ENCODE assay signal across 9 cellular contexts in genomic region chr10:119896937-119897336, GRCh38. TPM values are rescaled to one million over a fixed set of nuclear protein-coding genes. Genes with fewer than 3 reads are reported as not detected.
DNase-seq lines count a peak whose midpoint lies in the region; ATAC-seq and TF ChIP-seq lines count a peak whose summit lies in the region.
"Had no signal": no experiment of that assay in that cellular context is flagged by ENCODE, and none has a peak within 500 bp of the region (broad histone marks: within the 10 kb centered on the region; RNA-seq: fewer than 3 reads in every experiment).

No MANE protein-coding gene starts in this region.

- no peaks in the 10 kb centered on the region for H3K27me3 Mint-ChIP-seq in activated naive CD8-positive, alpha-beta T cell
- no peaks in the 10 kb centered on the region for H3K27me3 Mint-ChIP-seq in activated naive CD8-positive, alpha-beta T cell treated with anti-CD3 and anti-CD28 coated beads, Interleukin-2, amount 50 U/mL, for 24 hours
- H3K27me3 Mint-ChIP-seq in memory B cell: no peaks in the 10 kb centered on the region
- H3K27me3 Mint-ChIP-seq: activated naive CD8-positive, alpha-beta T cell treated with anti-CD3 and anti-CD28 coated beads, Interleukin-2, amount 10 ng/mL, durations not matched to agents 7 days and 5 days had no signal

- H3K27me3 ChIP-seq in uterus: no peaks in the 10 kb centered on the region

- no peak for TF ChIP-seq CTCF in uterus (IDR thresholded peaks at IDR 0.05)

- no peak for DNase-seq in activated naive CD8-positive, alpha-beta T cell treated with anti-CD3 and anti-CD28 coated beads, Interleukin-2, amount 50 U/mL, for 24 hours
- DNase-seq in epithelial cell of prostate (ENCODE audit: low read depth, low spot score) (no peak), memory B cell (ENCODE audit: low spot score in 2 of 2) (no peak), uterus (peak; percentile 28 to 30), OCI-M1 (lab: John Stamatoyannopoulos, UW) (no peak)
- DNase-seq in activated naive CD4-positive, alpha-beta T cell (lab: John Stamatoyannopoulos, UW): no peak
- DNase-seq: activated naive CD8-positive, alpha-beta T cell treated with anti-CD3 and anti-CD28 coated beads, Interleukin-2, amount 10 ng/mL, durations not matched to agents 7 days and 5 days had no signal

- ATAC-seq in activated naive CD8-positive, alpha-beta T cell treated with anti-CD3 and anti-CD28 coated beads, Interleukin-2, amount 50 U/mL, for 24 hours: no peak
- ATAC-seq in memory B cell (ENCODE audit: low read depth): no peak
- no peak for ATAC-seq in GM19395 (IDR thresholded peaks at IDR 0.05; ENCODE audit: unreplicated experiment)

- H3K4me3 Mint-ChIP-seq in activated naive CD8-positive, alpha-beta T cell: peak overlapping the region; percentile 5
- no peak overlapping the region for H3K4me3 Mint-ChIP-seq in activated naive CD8-positive, alpha-beta T cell treated with anti-CD3 and anti-CD28 coated beads, Interleukin-2, amount 50 U/mL, for 24 hours
- H3K4me3 Mint-ChIP-seq in memory B cell: no peak overlapping the region
- H3K4me3 Mint-ChIP-seq: activated naive CD8-positive, alpha-beta T cell treated with anti-CD3 and anti-CD28 coated beads, Interleukin-2, amount 10 ng/mL, durations not matched to agents 7 days and 5 days had no signal

- H3K27ac Mint-ChIP-seq in activated naive CD8-positive, alpha-beta T cell: peak overlapping the region; percentile 41
- no peak overlapping the region for H3K27ac Mint-ChIP-seq in activated naive CD8-positive, alpha-beta T cell treated with anti-CD3 and anti-CD28 coated beads, Interleukin-2, amount 50 U/mL, for 24 hours
- H3K27ac Mint-ChIP-seq in memory B cell: peak overlapping the region; percentile 24
- H3K27ac Mint-ChIP-seq: activated naive CD8-positive, alpha-beta T cell treated with anti-CD3 and anti-CD28 coated beads, Interleukin-2, amount 10 ng/mL, durations not matched to agents 7 days and 5 days had no signal

- H3K36me3 Mint-ChIP-seq in activated naive CD8-positive, alpha-beta T cell: no peaks in the 10 kb centered on the region
- H3K36me3 Mint-ChIP-seq in activated naive CD8-positive, alpha-beta T cell treated with anti-CD3 and anti-CD28 coated beads, Interleukin-2, amount 50 U/mL, for 24 hours (ENCODE audit: low read depth): peaks cover 32% of the 10 kb centered on the region
- peaks cover 10% of the 10 kb centered on the region for H3K36me3 Mint-ChIP-seq in memory B cell

- TF ChIP-seq POLR2A in uterus (IDR thresholded peaks at IDR 0.05): no peak

- intact Hi-C loops in uterus (cut with DNase I; ENCODE audit: low total_unique reads): no loop called here

- peaks cover 65% of the 10 kb centered on the region for H3K4me1 Mint-ChIP-seq in activated naive CD8-positive, alpha-beta T cell (ENCODE audit: low read depth)
- H3K4me1 Mint-ChIP-seq in activated naive CD8-positive, alpha-beta T cell treated with anti-CD3 and anti-CD28 coated beads, Interleukin-2, amount 50 U/mL, for 24 hours: peaks cover 56% of the 10 kb centered on the region
- peaks cover 42% of the 10 kb centered on the region for H3K4me1 Mint-ChIP-seq in memory B cell

- no peaks in the 10 kb centered on the region for H3K36me3 ChIP-seq in uterus

- no peak overlapping the region for H3K4me3 ChIP-seq in uterus

- no peaks in the 10 kb centered on the region for H3K9me3 ChIP-seq in uterus

- peaks cover 0 to 11% of the 10 kb centered on the region in 2 donors for H3K4me1 ChIP-seq in uterus

- H3K9me3 Mint-ChIP-seq in activated naive CD8-positive, alpha-beta T cell (ENCODE audit: low read depth): no peaks in the 10 kb centered on the region
- H3K9me3 Mint-ChIP-seq in activated naive CD8-positive, alpha-beta T cell treated with anti-CD3 and anti-CD28 coated beads, Interleukin-2, amount 50 U/mL, for 24 hours: peaks cover 3% of the 10 kb centered on the region
- no peaks in the 10 kb centered on the region for H3K9me3 Mint-ChIP-seq in memory B cell
- H3K9me3 Mint-ChIP-seq: activated naive CD8-positive, alpha-beta T cell treated with anti-CD3 and anti-CD28 coated beads, Interleukin-2, amount 10 ng/mL, durations not matched to agents 7 days and 5 days had no signal

- H3K27ac ChIP-seq in epithelial cell of prostate (peak overlapping the region; percentile 64), uterus (peak overlapping the region; percentile 6 to 32)

RNA-seq across cellular contexts. Expression of gene SEC23IP, which starts 4.4 kb away (rescaled TPM):
- total RNA-seq in uterus: 10 to 100 TPM in 3 of 4 donors, 1 to 10 TPM in 1; 8.7 to 70.9 (median 26.5) TPM

RNA-seq across cellular contexts. Expression of gene MCMBP, which starts 24.3 kb away (rescaled TPM):
- 10 to 100 TPM; 69.4 to 84.7 (median 76.7) TPM for total RNA-seq in uterus

Comparison
In these comparisons a context has a peak if more than half of its experiments do, and no peak if none do; other contexts are left out.
1. DNase-seq: peak in uterus (2 of 2); none in activated naive CD8-positive, alpha-beta T cell treated with anti-CD3 and anti-CD28 coated beads, Interleukin-2, amount 50 U/mL, for 24 hours (single experiment), epithelial cell of prostate (single experiment), memory B cell (0 of 2), OCI-M1 (single experiment) and activated naive CD4-positive, alpha-beta T cell (0 of 4).